In genomic region chr12:121549075-121549474, GRCh38 we compare ENCODE assay signal across 3 cellular contexts.
TF ChIP-seq lines count a peak whose summit lies in the region.

No MANE protein-coding gene starts in this region.

TF ChIP-seq in HEK293, 187 proteins besides CTCF, POLR2A, EP300 and RAD21 (continued from another document):
- peak; percentile 79 for TF ChIP-seq ZNF121 (tag by site-specific recombination; IDR thresholded peaks at IDR 0.05)

TF ChIP-seq in IMR-90, 13 proteins besides CTCF, POLR2A, EP300 and RAD21 (continued from another document):
- TF ChIP-seq MAZ (IDR thresholded peaks at IDR 0.05; ENCODE audit: borderline replicate concordance, low read depth, low read length) (no peak), USF2 (IDR thresholded peaks at IDR 0.05; ENCODE audit: low read depth, low read length) (no peak), MXI1 (IDR thresholded peaks at IDR 0.05; ENCODE audit: borderline replicate concordance, low read depth, low read length) (no peak), CHD1 (IDR thresholded peaks at IDR 0.05; ENCODE audit: low read depth, low read length) (no peak), SMC3 (IDR thresholded peaks at IDR 0.05; ENCODE audit: low read depth, low read length) (no peak), ELK1 (IDR thresholded peaks at IDR 0.05; ENCODE audit: borderline replicate concordance, low read depth, low read length) (no peak), RFX5 (IDR thresholded peaks at IDR 0.05; ENCODE audit: low read depth, low read length) (no peak), BHLHE40 (IDR thresholded peaks at IDR 0.05; ENCODE audit: low read depth, low read length) (no peak), FOS (IDR thresholded peaks at IDR 0.05; ENCODE audit: low read depth, low read length) (no peak), RCOR1 (IDR thresholded peaks at IDR 0.05; ENCODE audit: insufficient replicate concordance, low read length) (no peak), MAFK (IDR thresholded peaks at IDR 0.05; ENCODE audit: low read depth, low read length) (no peak), CEBPB (IDR thresholded peaks at IDR 0.05; ENCODE audit: low read depth, low read length) (no peak)

TF ChIP-seq in WTC11, 78 proteins besides CTCF, POLR2A, EP300 and RAD21:
- no peak for TF ChIP-seq ZNF532 (CRISPR knock-in tag; IDR thresholded peaks at IDR 0.05; ENCODE audit: borderline replicate concordance)
- peak; percentile 90 for TF ChIP-seq ZNF121 (CRISPR knock-in tag; IDR thresholded peaks at IDR 0.05)
